In genomic region chr6:30717845-30718795, GRCh38 we compare ENCODE assay signal across 6 cellular contexts. TPM values are rescaled to one million over a fixed set of nuclear protein-coding genes. Genes with fewer than 3 reads are reported as not detected.
DNase-seq lines count a peak whose midpoint lies in the region; TF ChIP-seq lines count a peak whose summit lies in the region.
"Not testable (repeated sequence)": the region's sequence is repeated elsewhere in the genome, so short reads cannot be mapped to it uniquely, and the experiment has no call there.

No MANE protein-coding gene starts in this region.

- H2BK15ac ChIP-seq in mesenchymal stem cell (ENCODE audit: low read depth, poor library complexity, severe bottlenecking) = not testable (repeated sequence)

- H3K36me3 ChIP-seq in BLaER1 (peaks cover 40% of the 10 kb centered on the region), mesenchymal stem cell (ENCODE audit: control insufficient read depth in 1 of 2, insufficient read depth in 2 of 2, low read depth in 1 of 2, low read length in 2 of 2) (peaks cover 16 to 31% of the 10 kb centered on the region in 2 experiments)

- H3K4me3 ChIP-seq in BLaER1 = peak overlapping the region; percentile 94
- H3K4me3 ChIP-seq in NB4 (ENCODE audit: low read depth, low read length) = peak overlapping the region; percentile 100
- peak overlapping the region in 1 of 2 experiments; percentile 77 for H3K4me3 ChIP-seq in mesenchymal stem cell (ENCODE audit: insufficient read depth in 1 of 2, low read depth in 1 of 2, low read length in 2 of 2)
- peak overlapping the region; percentile 17 to 63 (median 59) for H3K4me3 ChIP-seq in skin epidermis

- not testable (repeated sequence) for H3K23ac ChIP-seq in mesenchymal stem cell (ENCODE audit: low read length in 2 of 2)

- peaks cover 60% of the 10 kb centered on the region for H3K4me1 Mint-ChIP-seq in activated naive CD4-positive, alpha-beta T cell treated with anti-CD3 and anti-CD28 coated beads, Interleukin-2, amount 10 ng/mL, durations not matched to agents 7 days and 5 days

- CTCF ChIA-PET in activated naive CD4-positive, alpha-beta T cell treated with anti-CD3 and anti-CD28 coated beads, Interleukin-2, amount 10 ng/mL, durations not matched to agents 7 days and 5 days (lab: Charles Lee) = interaction anchor here (0.8 to 12.3 kb wide), 4 partner anchors 13 to 100 kb away, joined by 3 to 285 read pairs (median 4); partner anchors contain the start of gene MRPS18B

- peak overlapping the region; percentile 100 for H3K9ac ChIP-seq in BLaER1
- H3K9ac ChIP-seq in mesenchymal stem cell (ENCODE audit: low read length) = peak overlapping the region; percentile 99

- TF ChIP-seq POLR2A in NB4 (IDR thresholded peaks at IDR 0.05; ENCODE audit: extremely low read depth, insufficient read length) = not testable (repeated sequence)

- H3K36me3 Mint-ChIP-seq in activated naive CD4-positive, alpha-beta T cell treated with anti-CD3 and anti-CD28 coated beads, Interleukin-2, amount 10 ng/mL, durations not matched to agents 7 days and 5 days = peaks cover 63% of the 10 kb centered on the region

- peak overlapping the region; percentile 22 for H2AK5ac ChIP-seq in mesenchymal stem cell (ENCODE audit: low read length, severe bottlenecking)

- peak overlapping the region; percentile 88 for H3K4me3 Mint-ChIP-seq in activated naive CD4-positive, alpha-beta T cell treated with anti-CD3 and anti-CD28 coated beads, Interleukin-2, amount 10 ng/mL, durations not matched to agents 7 days and 5 days

- H3K4ac ChIP-seq in mesenchymal stem cell (ENCODE audit: low read depth in 1 of 2, low read length in 2 of 2) = not testable (repeated sequence)

- H4K91ac ChIP-seq in mesenchymal stem cell (ENCODE audit: low read length) = not testable (repeated sequence)

- H3K27ac ChIP-seq in BLaER1 (peak overlapping the region; percentile 98), epithelial cell of prostate (peak overlapping the region; percentile 95), mesenchymal stem cell (ENCODE audit: low read length, poor library complexity, severe bottlenecking) (peak overlapping the region; percentile 86), skin epidermis (peak overlapping the region in 20 of 21 experiments; percentile 4 to 98 (median 84))

- H2AFZ ChIP-seq in mesenchymal stem cell (ENCODE audit: low read depth, low read length) = not testable (repeated sequence)

- 85% methylated on average over 31 of the region's 38 CpGs for WGBS in mesenchymal stem cell

- not testable (repeated sequence) for DNase-seq in NB4 (ENCODE audit: low read depth); activated naive CD4-positive, alpha-beta T cell treated with anti-CD3 and anti-CD28 coated beads, Interleukin-2, amount 10 ng/mL, durations not matched to agents 7 days and 5 days; epithelial cell of prostate (ENCODE audit: low read depth, low spot score); mesenchymal stem cell

- not testable (repeated sequence) for H3K27me3 ChIP-seq in BLaER1; mesenchymal stem cell (ENCODE audit: control insufficient read depth in 1 of 2, insufficient read depth in 1 of 2, low read length in 2 of 2)

- H3K4me1 ChIP-seq in BLaER1 = peaks cover 61% of the 10 kb centered on the region
- H3K4me1 ChIP-seq in mesenchymal stem cell (ENCODE audit: control insufficient read depth, insufficient read depth, low read depth, low read length) = not testable (repeated sequence)

- not testable (repeated sequence) for H4K8ac ChIP-seq in mesenchymal stem cell (ENCODE audit: low read length)

- H2BK5ac ChIP-seq in mesenchymal stem cell (ENCODE audit: low read depth, low read length, poor library complexity, severe bottlenecking) = peak overlapping the region; percentile 39

- H4K20me1 ChIP-seq in BLaER1 = peaks cover 18% of the 10 kb centered on the region

- not testable (repeated sequence) for H2BK12ac ChIP-seq in mesenchymal stem cell (ENCODE audit: low read length in 2 of 2)

- peaks cover 11% of the 10 kb centered on the region for H3K79me1 ChIP-seq in mesenchymal stem cell (replicated peaks; ENCODE audit: low read length, poor library complexity, severe bottlenecking)

- H3K27me3 Mint-ChIP-seq in activated naive CD4-positive, alpha-beta T cell treated with anti-CD3 and anti-CD28 coated beads, Interleukin-2, amount 10 ng/mL, durations not matched to agents 7 days and 5 days = not testable (repeated sequence)

- TF ChIP-seq CTCF in NB4 (IDR thresholded peaks at IDR 0.05; ENCODE audit: low read depth, low read length) = not testable (repeated sequence)

- peak overlapping the region; percentile 89 for H3K4me2 ChIP-seq in BLaER1
- H3K4me2 ChIP-seq in mesenchymal stem cell (ENCODE audit: low read length, poor library complexity, severe bottlenecking) = peak overlapping the region; percentile 3

- not testable (repeated sequence) for H3K14ac ChIP-seq in mesenchymal stem cell (ENCODE audit: low read length in 2 of 2)

- H2BK120ac ChIP-seq in mesenchymal stem cell (ENCODE audit: low read depth, low read length) = not testable (repeated sequence)

- not testable (repeated sequence) for H3K9me3 Mint-ChIP-seq in activated naive CD4-positive, alpha-beta T cell treated with anti-CD3 and anti-CD28 coated beads, Interleukin-2, amount 10 ng/mL, durations not matched to agents 7 days and 5 days

- H3K27ac Mint-ChIP-seq in activated naive CD4-positive, alpha-beta T cell treated with anti-CD3 and anti-CD28 coated beads, Interleukin-2, amount 10 ng/mL, durations not matched to agents 7 days and 5 days = peak overlapping the region; percentile 97

- H3K18ac ChIP-seq in mesenchymal stem cell (ENCODE audit: low read depth in 1 of 2, low read length in 2 of 2) = not testable (repeated sequence)

- not testable (repeated sequence) for H3K9me3 ChIP-seq in BLaER1; mesenchymal stem cell (ENCODE audit: control insufficient read depth, low read length)

RNA-seq across cellular contexts. Expression of gene MDC1, which starts 1.0 kb away (rescaled TPM):
- 9.8 TPM for polyA plus RNA-seq in mesenchymal stem cell (2013, experiment 1 of 2)
- polyA plus RNA-seq in mesenchymal stem cell (2013, experiment 2 of 2) = 8.6 TPM

RNA-seq across cellular contexts. Expression of gene TUBB, which starts 2.0 kb away (rescaled TPM):
- polyA plus RNA-seq in mesenchymal stem cell (2013, experiment 1 of 2) = 839 TPM
- 819 TPM for polyA plus RNA-seq in mesenchymal stem cell (2013, experiment 2 of 2)

RNA-seq across cellular contexts. Expression of gene FLOT1, which starts 24.4 kb away (rescaled TPM):
- 120 TPM for polyA plus RNA-seq in mesenchymal stem cell (2013, experiment 1 of 2)
- 118 TPM for polyA plus RNA-seq in mesenchymal stem cell (2013, experiment 2 of 2)

RNA-seq across cellular contexts. Expression of gene IER3, which starts 26.2 kb away (rescaled TPM):
- polyA plus RNA-seq in mesenchymal stem cell (2013, experiment 1 of 2) = 220 TPM
- 207 TPM for polyA plus RNA-seq in mesenchymal stem cell (2013, experiment 2 of 2)

RNA-seq across cellular contexts. Expression of gene NRM, which starts 27.3 kb away (rescaled TPM):
- 35.3 TPM for polyA plus RNA-seq in mesenchymal stem cell (2013, experiment 1 of 2)
- polyA plus RNA-seq in mesenchymal stem cell (2013, experiment 2 of 2) = 36.1 TPM
